Comparison of ENCODE assay signal across 16 cellular contexts in the genomic region with DNA sequence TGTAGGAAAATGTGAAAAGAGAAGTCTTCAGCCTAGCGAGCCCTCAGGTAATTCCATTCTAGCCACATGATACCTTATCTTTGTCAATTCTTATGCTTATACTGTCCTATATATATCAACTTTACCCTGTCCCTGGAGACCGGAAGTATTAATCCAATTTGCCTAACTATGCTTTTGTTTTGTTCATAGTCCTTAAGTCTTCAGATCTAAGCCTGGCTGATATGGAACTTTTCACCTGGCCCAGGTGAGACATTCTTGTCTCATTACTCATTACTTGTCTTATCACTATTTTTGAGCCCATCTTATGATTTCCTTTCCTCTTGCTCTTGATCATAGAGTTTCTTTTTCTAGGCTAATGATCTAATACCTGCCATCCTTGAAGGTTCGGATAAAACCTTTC.
DNase-seq lines count a peak whose midpoint lies in the region; ATAC-seq, FAIRE-seq and TF ChIP-seq lines count a peak whose summit lies in the region.
"Had no signal": no experiment of that assay in that cellular context is flagged by ENCODE, and none has a peak within 500 bp of the region (broad histone marks: within the 10 kb centered on the region; RNA-seq: fewer than 3 reads in every experiment).

No MANE protein-coding gene starts in this region.

- H3K14ac ChIP-seq in H9 (ENCODE audit: insufficient read depth, low read length): no peak overlapping the region

- H4K8ac ChIP-seq in H9 (replicated peaks; ENCODE audit: insufficient read length, low read depth, low read length): no peak overlapping the region

- H3K4me2 ChIP-seq in H9 (ENCODE audit: insufficient read depth, insufficient read length, low read length) (no peak overlapping the region), hepatocyte (no peak overlapping the region)
- H3K4me2 ChIP-seq: BLaER1 treated with 17β-estradiol and CSF1 and Interleukin-3, amounts not matched to agents 10 nM and 100 nM had no signal

- H3K18ac ChIP-seq in H9 (ENCODE audit: insufficient read length, low read depth, low read length): no peak overlapping the region

- no peak overlapping the region for H3T11ph ChIP-seq in H9 (ENCODE audit: low read length)

- H3K9me3 ChIP-seq in H9 (ENCODE audit: control insufficient read depth, low read depth, low read length): no peaks in the 10 kb centered on the region
- no peaks in the 10 kb centered on the region for H3K9me3 ChIP-seq in HUES6 (ENCODE audit: control insufficient read depth, insufficient read depth, low read depth, low read length)
- H3K9me3 ChIP-seq in hepatocyte (ENCODE audit: low read depth): no peaks in the 10 kb centered on the region
- H3K9me3 ChIP-seq in small intestine (ENCODE audit: control insufficient read depth, low read depth): no peaks in the 10 kb centered on the region
- H3K9me3 ChIP-seq: BLaER1 treated with 17β-estradiol and CSF1 and Interleukin-3, amounts not matched to agents 10 nM and 100 nM; HAP-1 had no signal

- H3K4me3 ChIP-seq in HUES6 (ENCODE audit: low read depth, low read length) (no peak overlapping the region), hepatocyte (no peak overlapping the region), small intestine (ENCODE audit: low read depth in 1 of 2, low read length in 2 of 2) (no peak overlapping the region)
- H3K4me3 ChIP-seq: BLaER1 treated with 17β-estradiol and CSF1 and Interleukin-3, amounts not matched to agents 10 nM and 100 nM; HAP-1 had no signal

- H3K4me1 ChIP-seq in H9 (ENCODE audit: insufficient read depth, low read length): peaks cover 3% of the 10 kb centered on the region; the same call in 1 of the 2 replicates
- H3K4me1 ChIP-seq in HUES6 (ENCODE audit: control insufficient read depth, insufficient read depth, low read length): peaks cover 35% of the 10 kb centered on the region
- H3K4me1 ChIP-seq in hepatocyte (ENCODE audit: insufficient read depth): no peaks in the 10 kb centered on the region
- peaks cover 0 to 2% of the 10 kb centered on the region in 2 donors for H3K4me1 ChIP-seq in small intestine (ENCODE audit: control insufficient read depth in 2 of 2, insufficient read depth in 1 of 2, low read depth in 1 of 2, low read length in 1 of 2)
- H3K4me1 ChIP-seq: BLaER1 treated with 17β-estradiol and CSF1 and Interleukin-3, amounts not matched to agents 10 nM and 100 nM; HAP-1 had no signal

- peaks cover 0 to 4% (median 4%) of the 10 kb centered on the region in 3 experiments; a peak in 2 of 7 replicates for H3K36me3 Mint-ChIP-seq in H9 (ENCODE audit: insufficient read depth in 1 of 3, low read depth in 3 of 3)
- H3K36me3 Mint-ChIP-seq: CD8-positive, alpha-beta T cell had no signal

- peak overlapping the region in 2 of 3 experiments; percentile 1 to 28; a peak in 4 of 7 replicates for H3K27ac Mint-ChIP-seq in H9
- H3K27ac Mint-ChIP-seq: B cell; CD8-positive, alpha-beta T cell had no signal

- H3K56ac ChIP-seq in H9 (ENCODE audit: insufficient read length, low read depth, low read length): no peak overlapping the region

- H2BK20ac ChIP-seq in H9 (ENCODE audit: low read depth, low read length, poor library complexity, severe bottlenecking): no peak overlapping the region

- H2AK5ac ChIP-seq in H9 (ENCODE audit: insufficient read length, low read length): no peak overlapping the region

- no peaks in the 10 kb centered on the region for H3K27me3 Mint-ChIP-seq in H9 (ENCODE audit: low read depth)

- H3K36me3 ChIP-seq in HUES6 (ENCODE audit: control insufficient read depth, insufficient read depth, low read length) (no peaks in the 10 kb centered on the region), hepatocyte (replicated peaks; ENCODE audit: insufficient read depth, low read depth) (no peaks in the 10 kb centered on the region), small intestine (ENCODE audit: control insufficient read depth in 2 of 2, insufficient read depth in 2 of 2, low read length in 2 of 2) (no peaks in the 10 kb centered on the region)
- H3K36me3 ChIP-seq: BLaER1 treated with 17β-estradiol and CSF1 and Interleukin-3, amounts not matched to agents 10 nM and 100 nM; HAP-1 had no signal

- FAIRE-seq in small intestine (lab: Jason Lieb, UNC): no peak
- FAIRE-seq: HTR-8/SVneo had no signal

- H2AFZ ChIP-seq in H9 (ENCODE audit: low read length) (no peak overlapping the region), hepatocyte (no peak overlapping the region)

- no peak overlapping the region for H3K4me3 Mint-ChIP-seq in H9
- H3K4me3 Mint-ChIP-seq: B cell; CD8-positive, alpha-beta T cell had no signal

- H2BK12ac ChIP-seq in H9 (ENCODE audit: insufficient read length, low read depth, low read length): no peak overlapping the region

- no peaks in the 10 kb centered on the region for H3K9me3 Mint-ChIP-seq in H9
- H3K9me3 Mint-ChIP-seq: CD8-positive, alpha-beta T cell had no signal

- no peaks in the 10 kb centered on the region for H3K27me3 ChIP-seq in H9 (ENCODE audit: insufficient read depth, low read length)
- H3K27me3 ChIP-seq in HUES6 (ENCODE audit: control insufficient read depth, insufficient read depth, low read length): no peaks in the 10 kb centered on the region
- H3K27me3 ChIP-seq in hepatocyte: no peaks in the 10 kb centered on the region
- H3K27me3 ChIP-seq in small intestine (ENCODE audit: control insufficient read depth in 2 of 2, insufficient read depth in 2 of 2, low read length in 2 of 2): no peaks in the 10 kb centered on the region
- H3K27me3 ChIP-seq: BLaER1 treated with 17β-estradiol and CSF1 and Interleukin-3, amounts not matched to agents 10 nM and 100 nM had no signal

- H3K79me2 ChIP-seq in H9 (ENCODE audit: insufficient read depth, low read length) (no peaks in the 10 kb centered on the region), hepatocyte (no peaks in the 10 kb centered on the region)

- peaks cover 29 to 54% of the 10 kb centered on the region in 2 experiments for H3K4me1 Mint-ChIP-seq in H9
- H3K4me1 Mint-ChIP-seq: B cell had no signal

- H3K9me2 ChIP-seq in hepatocyte (replicated peaks; ENCODE audit: insufficient read depth): no peaks in the 10 kb centered on the region

- H4K5ac ChIP-seq in H9 (ENCODE audit: insufficient read length, low read depth, low read length): no peak overlapping the region

- H2BK120ac ChIP-seq in H9 (ENCODE audit: low read depth, low read length, poor library complexity, severe bottlenecking): no peak overlapping the region

- no CpG with 5 or more reads among the region's 3 CpGs for WGBS in H9 (ENCODE audit: extremely low coverage, insufficient read length, low lambda C conversion rate)
- 70% methylated on average over 3 of the region's 3 CpGs for WGBS in hepatocyte (ENCODE audit: low lambda C conversion rate, missing lambda C conversion rate)
- WGBS in small intestine, 3 donors: 33 to 77% (median 70%) methylated on average over 3 of the region's 3 CpGs

- H4K20me1 ChIP-seq in H9 (ENCODE audit: control insufficient read depth, insufficient read depth, insufficient read length): no peaks in the 10 kb centered on the region
- no peaks in the 10 kb centered on the region for H4K20me1 ChIP-seq in hepatocyte (ENCODE audit: insufficient read depth, poor library complexity, severe bottlenecking)
- H4K20me1 ChIP-seq: BLaER1 treated with 17β-estradiol and CSF1 and Interleukin-3, amounts not matched to agents 10 nM and 100 nM had no signal

- H2BK5ac ChIP-seq in H9 (ENCODE audit: insufficient read length, low read length): no peak overlapping the region

- H3K23me2 ChIP-seq in H9 (ENCODE audit: insufficient read length, low read depth, low read length, poor library complexity, severe bottlenecking): no peaks in the 10 kb centered on the region

- TF ChIP-seq CTCF in H9 (conservative IDR thresholded peaks at IDR 0.05) (no peak), hepatocyte (IDR thresholded peaks at IDR 0.05; ENCODE audit: poor library complexity) (no peak)

- H3K79me1 ChIP-seq in H9 (ENCODE audit: insufficient read depth, low read depth, low read length, poor library complexity, severe bottlenecking): no peaks in the 10 kb centered on the region

- H4K91ac ChIP-seq in H9 (ENCODE audit: insufficient read length, low read depth, low read length): no peak overlapping the region

- no peak overlapping the region for H2BK15ac ChIP-seq in H9 (ENCODE audit: low read depth, low read length)

- DNase-seq in H9 (no peak), hepatocyte (ENCODE audit: low spot score) (peak; percentile 17), small intestine (peak; percentile 13), NCI-H1092 (lab: John Stamatoyannopoulos, UW) (no peak)
- DNase-seq: Calu3; CD8-positive, alpha-beta T cell; DMS79 treated with DMSO at 0.1 percent for 48 hours; GF-D8; GOT3 had no signal

- no peak overlapping the region for H3K23ac ChIP-seq in H9 (ENCODE audit: insufficient read length, low read depth, low read length)

- H3K27ac ChIP-seq in H9 (ENCODE audit: insufficient read length, low read depth, low read length) (no peak overlapping the region), HUES6 (ENCODE audit: low read depth, low read length) (peak overlapping the region; percentile 79; the same call in 1 of the 2 replicates), hepatocyte (peak overlapping the region; percentile 27), small intestine (ENCODE audit: low read depth in 1 of 2, low read length in 1 of 2) (no peak overlapping the region)
- H3K27ac ChIP-seq: BLaER1 treated with 17β-estradiol and CSF1 and Interleukin-3, amounts not matched to agents 10 nM and 100 nM had no signal

- H3K9ac ChIP-seq in H9 (ENCODE audit: extremely low read depth, insufficient read length, low read length) (no peak overlapping the region), HUES6 (ENCODE audit: low read length) (peak overlapping the region; percentile 44)
- H3K9ac ChIP-seq: BLaER1 treated with 17β-estradiol and CSF1 and Interleukin-3, amounts not matched to agents 10 nM and 100 nM had no signal

- ATAC-seq in HG03378 (IDR thresholded peaks at IDR 0.05; ENCODE audit: unreplicated experiment) (no peak), HG03457 (IDR thresholded peaks at IDR 0.05; ENCODE audit: unreplicated experiment) (no peak)
- ATAC-seq: CD8-positive, alpha-beta T cell had no signal

- no peak overlapping the region for H3K4ac ChIP-seq in H9 (ENCODE audit: low read depth, low read length)

Comparison
In these comparisons a context has a peak if more than half of its experiments do, and no peak if none do; other contexts are left out.
1. DNase-seq: peak in hepatocyte (single experiment) and small intestine (single experiment); none in H9 (single experiment) and NCI-H1092 (single experiment).
2. H3K27ac ChIP-seq: peak in HUES6 (single experiment) and hepatocyte (single experiment); none in H9 (single experiment) and small intestine (0 of 2).